Comparison of ENCODE assay signal across 21 cellular contexts in genomic region chr3:37015631-37016030, GRCh38. TPM values are rescaled to one million over a fixed set of nuclear protein-coding genes. Genes with fewer than 3 reads are reported as not detected.
DNase-seq lines count a peak whose midpoint lies in the region; ATAC-seq, FAIRE-seq and TF ChIP-seq lines count a peak whose summit lies in the region.
"Had no signal": no experiment of that assay in that cellular context is flagged by ENCODE, and none has a peak within 500 bp of the region (broad histone marks: within the 10 kb centered on the region; RNA-seq: fewer than 3 reads in every experiment).

No MANE protein-coding gene starts in this region.

- BruUV-seq in K562 (replicated peaks; lab: Mats Ljungman, UMichigan): no TSS peak

- H3K36me3 Mint-ChIP-seq in T-helper 17 cell (ENCODE audit: low read depth): peaks cover 11% of the 10 kb centered on the region

- no peak overlapping the region for H3K4me3 Mint-ChIP-seq in T-helper 17 cell
- H3K4me3 Mint-ChIP-seq: CD4-positive, alpha-beta T cell; GM23338 had no signal

- H3K4me1 ChIP-seq in K562 (replicated peaks in 1 of 2; ENCODE audit: control insufficient read depth in 2 of 2, insufficient read depth in 2 of 2, low read length in 2 of 2): no peaks in the 10 kb centered on the region; a peak in 1 of 5 replicates
- peaks cover 24% of the 10 kb centered on the region for H3K4me1 ChIP-seq in cardiac muscle cell (ENCODE audit: low read depth)
- H3K4me1 ChIP-seq in left ventricle myocardium inferior: peaks cover 39% of the 10 kb centered on the region
- H3K4me1 ChIP-seq: Caco-2 had no signal

- TF ChIP-seq RAD21 in K562 (CRISPR knock-in tag; conservative IDR thresholded peaks at IDR 0.05 in 1 of 2, IDR thresholded peaks at IDR 0.05 in 1 of 2): no peak

- 68% methylated on average over 5 of the region's 5 CpGs for WGBS in K562 (ENCODE audit: insufficient coverage, low coverage, missing lambda C conversion rate)

- no peak overlapping the region for H3K9ac ChIP-seq in K562 (ENCODE audit: insufficient read depth in 1 of 2, low read depth in 2 of 2, low read length in 2 of 2)

- H3K4me1 Mint-ChIP-seq in T-helper 17 cell: peaks cover 2% of the 10 kb centered on the region
- H3K4me1 Mint-ChIP-seq: GM23338, IgD-negative memory B cell had no signal

- H3K36me3 ChIP-seq in K562 (ENCODE audit: control insufficient read depth, insufficient read depth, low read length) (peaks cover 86% of the 10 kb centered on the region), cardiac muscle cell (peaks cover 33% of the 10 kb centered on the region), left ventricle myocardium inferior (peaks cover 87% of the 10 kb centered on the region)

- no peak overlapping the region for H3K4me2 ChIP-seq in K562 (ENCODE audit: insufficient read depth, low read length)
- H3K4me2 ChIP-seq: GM23338 had no signal

- H3K27ac Mint-ChIP-seq in T-helper 17 cell: no peak overlapping the region
- H3K27ac Mint-ChIP-seq: CD4-positive, alpha-beta T cell; GM23338; IgD-negative memory B cell had no signal

- in situ Hi-C loops in K562 (cut with MboI): no loop called here

- no peak for TF ChIP-seq EP300 in K562 (IDR thresholded peaks at IDR 0.05; ENCODE audit: low read length)

- DNase-seq in K562 (ENCODE audit: extremely low read depth in 1 of 4, low spot score in 3 of 4): peak in 1 of 4 experiments; percentile 24
- DNase-seq in cardiac muscle cell (ENCODE audit: low read depth in 1 of 2, low spot score in 1 of 2): peak in 1 of 2 donors; percentile 55
- DNase-seq in left ventricle myocardium inferior: peak; percentile 37
- peak; percentile 10 for DNase-seq in pons (ENCODE audit: low spot score)
- no peak for DNase-seq in T-helper 17 cell
- no peak for DNase-seq in foreskin fibroblast
- no peak for DNase-seq in activated naive CD4-positive, alpha-beta T cell treated with anti-CD3 and anti-CD28 coated beads, Interleukin-2, amount 50 U/mL, for 16 hours
- DNase-seq: ACHN; Caco-2; CD4-positive, alpha-beta T cell; HCEC 1CT had no signal

- H2AFZ ChIP-seq in K562 (ENCODE audit: low read depth, low read length): no peak overlapping the region
- H2AFZ ChIP-seq: GM23338 had no signal

- POLR2A ChIA-PET in K562 (lab: Yijun Ruan, JAX): interaction anchor here (1.1 to 1.7 kb wide), 3 partner anchors 9 to 22 kb away, joined by 4 to 6 read pairs (median 5); partner anchors contain the start of genes EPM2AIP1 and MLH1

- intact Hi-C loops in K562 (cut with micrococcal nuclease): no loop called here
- intact Hi-C loops in left ventricle myocardium inferior (cut with micrococcal nuclease): no loop called here

- no peak for FAIRE-seq in K562 (lab: Jason Lieb, UNC)
- FAIRE-seq: A204.1, D721Med, G401.6, GM12891, H54, HepG2 had no signal

- H3K27me3 Mint-ChIP-seq in T-helper 17 cell: no peaks in the 10 kb centered on the region
- H3K27me3 Mint-ChIP-seq: CD4-positive, alpha-beta T cell; IgD-negative memory B cell had no signal

- H3K4me3 ChIP-seq in K562 (no peak overlapping the region), cardiac muscle cell (no peak overlapping the region), left ventricle myocardium inferior (no peak overlapping the region), foreskin fibroblast (ENCODE audit: low read depth in 1 of 2, low read length in 2 of 2) (no peak overlapping the region)
- H3K4me3 ChIP-seq: GM23338 had no signal

- H3K27me3 ChIP-seq in K562 (ENCODE audit: control insufficient read depth in 2 of 2, insufficient read depth in 2 of 2, low read length in 2 of 2) (no peaks in the 10 kb centered on the region), cardiac muscle cell (no peaks in the 10 kb centered on the region), left ventricle myocardium inferior (ENCODE audit: low read depth) (no peaks in the 10 kb centered on the region)

- H3K9me1 ChIP-seq in K562 (ENCODE audit: control insufficient read depth, insufficient read depth, low read length): no peaks in the 10 kb centered on the region

- no peak for TF ChIP-seq POLR2A in K562 (conservative IDR thresholded peaks at IDR 0.05)

- TF ChIP-seq CTCF in K562 (IDR thresholded peaks at IDR 0.05 in 2 of 3, conservative IDR thresholded peaks at IDR 0.05 in 1 of 3; ENCODE audit: insufficient read depth in 2 of 3, low read depth in 1 of 3, low read length in 3 of 3): no peak
- no peak for TF ChIP-seq CTCF in cardiac muscle cell (IDR thresholded peaks at IDR 0.05; ENCODE audit: low read depth, low read length)
- no peak for TF ChIP-seq CTCF in left ventricle myocardium inferior (IDR thresholded peaks at IDR 0.05; ENCODE audit: borderline replicate concordance)
- TF ChIP-seq CTCF in foreskin fibroblast (IDR thresholded peaks at IDR 0.05; ENCODE audit: low read depth, low read length): no peak

- no peaks in the 10 kb centered on the region for H4K20me1 ChIP-seq in K562 (replicated peaks; ENCODE audit: control insufficient read depth, insufficient read depth, low read length)

- CTCF ChIA-PET in K562 (lab: Yijun Ruan, JAX; ENCODE audit: low intra/inter-chr PET ratio): no interaction called here

- H3K27ac ChIP-seq in K562 (ENCODE audit: extremely low read depth, low read depth, low read length): no peak overlapping the region
- peak overlapping the region; percentile 87 for H3K27ac ChIP-seq in cardiac muscle cell
- peak overlapping the region; percentile 83 for H3K27ac ChIP-seq in left ventricle myocardium inferior (replicated peaks)
- H3K27ac ChIP-seq: C4-2B had no signal

- no peaks in the 10 kb centered on the region for H3K79me2 ChIP-seq in K562 (ENCODE audit: control insufficient read depth, insufficient read depth, low read length)

- H3K9me3 ChIP-seq in K562 (replicated peaks; ENCODE audit: control insufficient read depth, insufficient read depth, low read depth, low read length) (no peaks in the 10 kb centered on the region), cardiac muscle cell (ENCODE audit: low read depth) (no peaks in the 10 kb centered on the region), left ventricle myocardium inferior (replicated peaks) (no peaks in the 10 kb centered on the region), T-helper 17 cell (ENCODE audit: control insufficient read depth, low read length, poor library complexity, severe bottlenecking) (no peaks in the 10 kb centered on the region)
- H3K9me3 ChIP-seq: Caco-2 had no signal

- ATAC-seq in K562: peak; percentile 62
- no peak for ATAC-seq in T-helper 17 cell
- no peak for ATAC-seq in HG02981 (IDR thresholded peaks at IDR 0.05; ENCODE audit: unreplicated experiment)
- ATAC-seq: GM23338, HepG2 had no signal

TF ChIP-seq in K562, 482 proteins besides CTCF, POLR2A, EP300 and RAD21 (continues in another document):
- TF ChIP-seq SMC3 (conservative IDR thresholded peaks at IDR 0.05; ENCODE audit: insufficient read depth, low read depth, low read length): no peak

RNA-seq across cellular contexts. Expression of gene MLH1, which starts 22.3 kb away (rescaled TPM):
- total RNA-seq in K562 (2011; cell fraction: chromatin; rRNA removed; ENCODE audit: low replicate concordance): 83.9 and 136 TPM in 2 replicates
- total RNA-seq in K562 (2011; cell fraction: nucleolus; rRNA removed): 66.8 and 72.0 TPM in 2 replicates
- total RNA-seq in K562 (2011; cell fraction: nucleoplasm; rRNA removed): 70.8 and 71.4 TPM in 2 replicates
- total RNA-seq in K562 (2014; rRNA removed): 106 and 123 TPM in 2 replicates
- 116 and 132 TPM in 2 replicates for total RNA-seq in K562 (2014; rRNA removed; fragmentation: Illumina TruSeq; extraction: Trizol)
- total RNA-seq in K562 (2015; rRNA removed; fragmentation: Illumina TruSeq; extraction: Trizol): 117 TPM in 2 replicates
- 76.0 and 76.4 TPM in 2 replicates for total RNA-seq in K562 (2021)
- 103 and 144 TPM in 2 replicates for polyA plus RNA-seq in K562 (2011; rRNA removed)
- 69.9 and 93.3 TPM in 2 replicates for polyA plus RNA-seq in K562 (2011; cell fraction: cytosol; rRNA removed)
- 67.3 and 75.6 TPM in 2 replicates for polyA plus RNA-seq in K562 (2011; cell fraction: nucleus; rRNA removed)
- 77.3 and 88.6 TPM in 2 replicates for polyA plus RNA-seq in K562 (2012)
- polyA plus RNA-seq in K562 (2014; fragmentation: Illumina TruSeq; extraction: Trizol): 122 and 155 TPM in 2 replicates
- polyA plus RNA-seq in K562 (2014; fragmentation: Nextera tagmentation; extraction: Ambion mirVana): 100 to 1,000 TPM in 1 of 2 experiments, 10 to 100 TPM in 1; 81.6 to 134 TPM
- polyA plus RNA-seq in K562 (2014; rRNA removed): 82.1 and 113 TPM in 2 replicates
- polyA minus RNA-seq in K562 (2011; rRNA and poly(A)+ RNA removed): 129 and 140 TPM in 2 replicates
- polyA minus RNA-seq in K562 (2011; cell fraction: cytosol; rRNA and poly(A)+ RNA removed): 39.0 and 63.0 TPM in 2 replicates
- 68.0 and 99.2 TPM in 2 replicates for polyA minus RNA-seq in K562 (2011; cell fraction: nucleus; rRNA and poly(A)+ RNA removed)
- 63.1 and 114 TPM in 2 replicates for total RNA-seq in cardiac muscle cell
- polyA plus RNA-seq in cardiac muscle cell: 35.2 and 51.6 TPM in 2 replicates
- 55.6 TPM for total RNA-seq in left ventricle myocardium inferior
- total RNA-seq in T-helper 17 cell: 10 to 100 TPM; 25.7 to 27.7 TPM

RNA-seq across cellular contexts. Expression of gene EPM2AIP1, which starts 22.7 kb away (rescaled TPM):
- total RNA-seq in K562 (2011; cell fraction: chromatin; rRNA removed; ENCODE audit: low replicate concordance): 36.0 and 108 TPM in 2 replicates
- 30.2 and 35.8 TPM in 2 replicates for total RNA-seq in K562 (2011; cell fraction: nucleolus; rRNA removed)
- 78.0 and 139 TPM in 2 replicates for total RNA-seq in K562 (2011; cell fraction: nucleoplasm; rRNA removed)
- total RNA-seq in K562 (2014; rRNA removed) (14.6 and 16.3 TPM in 2 replicates), K562 (2014; rRNA removed; fragmentation: Illumina TruSeq; extraction: Trizol) (29.0 and 29.5 TPM in 2 replicates), K562 (2015; rRNA removed; fragmentation: Illumina TruSeq; extraction: Trizol) (30.7 and 38.3 TPM in 2 replicates), K562 (2021) (19.3 and 22.6 TPM in 2 replicates), cardiac muscle cell (24.2 and 30.7 TPM in 2 replicates), left ventricle myocardium inferior (25.4 TPM), T-helper 17 cell (10 to 100 TPM; 31.8 to 32.9 TPM)
- polyA plus RNA-seq in K562 (2011; rRNA removed) (44.8 and 47.2 TPM in 2 replicates), K562 (2014; fragmentation: Illumina TruSeq; extraction: Trizol) (20.9 and 25.2 TPM in 2 replicates), K562 (2014; fragmentation: Nextera tagmentation; extraction: Ambion mirVana) (1 to 10 TPM; 6.7 to 9.2 TPM), K562 (2014; rRNA removed) (21.7 and 29.1 TPM in 2 replicates), cardiac muscle cell (34.8 and 38.0 TPM in 2 replicates)
- 9.6 and 28.4 TPM in 2 replicates for polyA plus RNA-seq in K562 (2011; cell fraction: cytosol; rRNA removed)
- 82.8 and 119 TPM in 2 replicates for polyA plus RNA-seq in K562 (2011; cell fraction: nucleus; rRNA removed)
- 16.8 and 23.8 TPM in 2 replicates for polyA plus RNA-seq in K562 (2012)
- polyA minus RNA-seq in K562 (2011; rRNA and poly(A)+ RNA removed): 58.8 and 67.3 TPM in 2 replicates
- polyA minus RNA-seq in K562 (2011; cell fraction: cytosol; rRNA and poly(A)+ RNA removed): 13.6 and 14.8 TPM in 2 replicates
- 86.4 and 147 TPM in 2 replicates for polyA minus RNA-seq in K562 (2011; cell fraction: nucleus; rRNA and poly(A)+ RNA removed)

Comparison
In these comparisons a context has a peak if more than half of its experiments do, and no peak if none do; other contexts are left out.
1. DNase-seq: peak in left ventricle myocardium inferior (single experiment) and pons (single experiment); none in T-helper 17 cell (0 of 3), foreskin fibroblast (0 of 2) and activated naive CD4-positive, alpha-beta T cell treated with anti-CD3 and anti-CD28 coated beads, Interleukin-2, amount 50 U/mL, for 16 hours (single experiment).